ENCODE assay signal across 1 cellular context in the genomic region with DNA sequence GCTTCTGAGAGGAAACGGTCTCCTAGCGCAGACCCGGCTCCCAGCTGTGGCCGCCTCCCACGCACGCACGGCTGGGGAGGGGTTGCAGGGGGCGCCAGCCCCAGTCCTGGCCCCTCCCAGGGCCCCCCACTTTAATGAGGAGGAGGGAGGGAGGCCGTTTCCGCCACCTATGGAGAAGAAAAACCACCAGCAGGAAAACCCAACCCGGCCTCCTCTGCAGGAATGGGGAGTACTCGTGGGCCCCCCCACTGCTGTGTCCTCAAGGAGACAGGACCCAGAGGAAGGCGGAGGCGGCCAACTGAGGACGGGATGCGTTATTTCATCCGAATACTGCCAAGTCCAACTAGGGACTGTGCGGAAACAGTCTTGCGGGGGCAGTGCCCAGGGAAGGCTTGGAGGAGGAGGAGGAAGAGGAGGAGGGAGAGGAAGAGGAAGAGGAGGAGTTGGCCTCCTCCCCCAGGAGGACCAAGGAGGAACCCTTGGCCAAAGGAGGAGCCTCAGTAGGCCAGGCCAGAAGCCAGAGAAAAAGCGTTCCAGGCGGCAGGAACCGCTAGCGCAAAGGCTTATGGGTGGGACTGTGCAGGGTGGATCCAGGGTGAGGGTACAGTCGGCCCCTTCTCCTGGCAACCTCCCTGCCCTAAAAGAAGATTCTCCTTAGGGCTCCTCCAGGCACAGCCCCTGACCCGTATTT.
TF ChIP-seq lines count a peak whose summit lies in the region.

No MANE protein-coding gene starts in this region.

TF ChIP-seq in GM23338, 12 proteins besides CTCF, POLR2A, EP300 and RAD21 (continued from another document):
- TF ChIP-seq ZNF462 (CRISPR knock-in tag; IDR thresholded peaks at IDR 0.05) (no peak), CREB1 (CRISPR knock-in tag; IDR thresholded peaks at IDR 0.05; ENCODE audit: low read depth) (no peak), NANOG (IDR thresholded peaks at IDR 0.05; ENCODE audit: borderline replicate concordance) (no peak), EZH2 (IDR thresholded peaks at IDR 0.05; ENCODE audit: low read depth, unreplicated experiment) (no peak), JUNB (IDR thresholded peaks at IDR 0.05; ENCODE audit: unreplicated experiment) (no peak), ZNF114 (CRISPR knock-in tag; IDR thresholded peaks at IDR 0.05) (no peak)
- TF ChIP-seq, protein P1, sequence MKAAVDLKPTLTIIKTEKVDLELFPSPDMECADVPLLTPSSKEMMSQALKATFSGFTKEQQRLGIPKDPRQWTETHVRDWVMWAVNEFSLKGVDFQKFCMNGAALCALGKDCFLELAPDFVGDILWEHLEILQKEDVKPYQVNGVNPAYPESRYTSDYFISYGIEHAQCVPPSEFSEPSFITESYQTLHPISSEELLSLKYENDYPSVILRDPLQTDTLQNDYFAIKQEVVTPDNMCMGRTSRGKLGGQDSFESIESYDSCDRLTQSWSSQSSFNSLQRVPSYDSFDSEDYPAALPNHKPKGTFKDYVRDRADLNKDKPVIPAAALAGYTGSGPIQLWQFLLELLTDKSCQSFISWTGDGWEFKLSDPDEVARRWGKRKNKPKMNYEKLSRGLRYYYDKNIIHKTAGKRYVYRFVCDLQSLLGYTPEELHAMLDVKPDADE (IDR thresholded peaks at IDR 0.05) = no peak
